ENCODE assay signal across 1 cellular context in genomic region chr7:2937701-2938513, GRCh38.
TF ChIP-seq lines count a peak whose summit lies in the region.

No MANE protein-coding gene starts in this region.

TF ChIP-seq in WTC11, 78 proteins besides CTCF, POLR2A, EP300 and RAD21 (continued from another document):
- TF ChIP-seq ZNF512 (CRISPR knock-in tag; IDR thresholded peaks at IDR 0.05; ENCODE audit: borderline replicate concordance) (no peak), USF2 (CRISPR knock-in tag; IDR thresholded peaks at IDR 0.05) (no peak), ZNF232 (CRISPR knock-in tag; IDR thresholded peaks at IDR 0.05) (no peak), ZMAT4 (CRISPR knock-in tag; IDR thresholded peaks at IDR 0.05) (no peak), NR3C1 (CRISPR knock-in tag; conservative IDR thresholded peaks at IDR 0.05; ENCODE audit: low read depth) (no peak)
